22 cellular contexts compared by ENCODE assay signal in genomic region chr10:71946700-71947099, GRCh38. TPM values are rescaled to one million over a fixed set of nuclear protein-coding genes. Genes with fewer than 3 reads are reported as not detected.
"Had no signal": no experiment of that assay in that cellular context is flagged by ENCODE, and none has a peak within 500 bp of the region (broad histone marks: within the 10 kb centered on the region; RNA-seq: fewer than 3 reads in every experiment).

No MANE protein-coding gene starts in this region.

- H3K4me1 ChIP-seq: colonic mucosa, gastroesophageal sphincter, left ventricle myocardium inferior, lower lobe of right lung, psoas muscle, tibial nerve, upper lobe of right lung, vagina had no signal

- H3K27me3 ChIP-seq: colonic mucosa, esophagus squamous epithelium, gastroesophageal sphincter, hepatocyte, ovary, tibial nerve, upper lobe of right lung, vagina had no signal

- H3K27ac ChIP-seq: colonic mucosa, esophagus squamous epithelium, gastroesophageal sphincter, hepatocyte, left ventricle myocardium inferior, lower lobe of right lung, ovary, psoas muscle, skin epidermis, tibial nerve, upper lobe of right lung, vagina had no signal

- H3K36me3 ChIP-seq: colonic mucosa, esophagus squamous epithelium, gastroesophageal sphincter, left ventricle myocardium inferior, lower lobe of right lung, ovary, tibial nerve, upper lobe of right lung, vagina had no signal

- H3K9me3 ChIP-seq: colonic mucosa had no signal

- DNase-seq: colonic mucosa; dermis blood vessel endothelial cell; esophagus squamous epithelium; foreskin fibroblast; kidney; left cardiac atrium; left ventricle myocardium inferior; lower lobe of right lung; natural killer cell; ovary; psoas muscle; stimulated activated CD4-positive, alpha-beta T cell treated with anti-CD3 and anti-CD28 coated beads, Interleukin-2, amount 100 ng/mL, for 24 hours; stimulated activated CD4-positive, alpha-beta T cell treated with anti-CD3 and anti-CD28 coated beads, Interleukin-4, amount 100 ng/mL, for 4 hours; stimulated activated naive B cell treated with anti-CD40 and anti-IgM and Interleukin-4, amounts not matched to agents 10 μg/mL and 1 μg/mL and 100 μg/mL, for 72 hours; stimulated activated naive CD8-positive, alpha-beta T cell treated with anti-CD3 and anti-CD28 coated beads, Interleukin-15, amount 100 ng/mL, for 72 hours; upper lobe of right lung had no signal

- H3K4me3 ChIP-seq: colonic mucosa, esophagus squamous epithelium, gastroesophageal sphincter, hepatocyte, left ventricle myocardium inferior, lower lobe of right lung, ovary, psoas muscle, skin epidermis, tibial nerve, upper lobe of right lung, vagina had no signal

- ATAC-seq: gastroesophageal sphincter; left cardiac atrium; lower lobe of right lung; natural killer cell; psoas muscle; sciatic nerve; stimulated activated naive B cell treated with anti-CD40 and anti-IgM and Interleukin-4, amounts not matched to agents 10 μg/mL and 1 μg/mL and 100 μg/mL, for 72 hours; stimulated activated naive CD8-positive, alpha-beta T cell treated with anti-CD3 and anti-CD28 coated beads, Interleukin-15, amount 100 ng/mL, for 72 hours; upper lobe of right lung had no signal

RNA-seq across cellular contexts. Expression of gene CHST3, which starts 17.5 kb away (rescaled TPM):
- total RNA-seq: natural killer cell had no signal
